Comparison of ENCODE assay signal across 12 cellular contexts in the genomic region with DNA sequence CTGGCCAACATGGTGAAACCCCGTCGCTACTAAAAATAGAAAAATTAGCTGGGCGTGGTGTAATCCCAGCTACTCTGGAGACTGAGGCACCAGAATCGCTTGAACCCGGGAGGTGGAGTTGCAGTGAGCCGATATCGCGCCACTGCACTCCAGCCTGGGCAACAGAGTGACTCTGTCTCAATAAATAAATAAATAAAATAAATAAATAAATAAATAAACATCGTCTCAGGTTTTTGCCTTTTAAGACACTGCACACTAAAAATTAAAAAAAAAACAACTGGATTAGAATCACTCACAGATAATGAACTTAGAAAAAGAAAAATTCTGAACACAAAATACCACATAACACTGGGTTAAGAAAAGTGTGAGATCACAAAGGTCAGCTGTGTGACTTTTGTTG. TPM values are rescaled to one million over a fixed set of nuclear protein-coding genes. Genes with fewer than 3 reads are reported as not detected.
DNase-seq lines count a peak whose midpoint lies in the region; ATAC-seq and TF ChIP-seq lines count a peak whose summit lies in the region.
"Had no signal": no experiment of that assay in that cellular context is flagged by ENCODE, and none has a peak within 500 bp of the region (broad histone marks: within the 10 kb centered on the region; RNA-seq: fewer than 3 reads in every experiment).

No MANE protein-coding gene starts in this region.

- CTCF ChIA-PET in HEK293 (lab: Yijun Ruan, JAX): interaction anchor here (0.7 kb wide), 1 partner anchor 15 kb away, joined by 3 read pairs; no protein-coding TSS in a partner anchor

- ATAC-seq in CD4-positive, CD25-positive, alpha-beta regulatory T cell (ENCODE audit: low read depth in 2 of 2): no peak
- no peak for ATAC-seq in naive thymus-derived CD8-positive, alpha-beta T cell
- ATAC-seq in HG03196 (IDR thresholded peaks at IDR 0.05; ENCODE audit: unreplicated experiment): no peak

- intact Hi-C loops in activated T-helper 1 cell treated with anti-CD3 and anti-CD28 coated beads, Interleukin-12 subunit alpha, Interleukin-12 subunit beta, Interleukin-2, Interleukin-4 antibody, amounts not matched to agents 30 ng/mL and 10 ng/mL and 1 ng/mL, durations not matched to agents 14 hours and 24 hours and 36 hours (cut with micrococcal nuclease): no loop called here

- peaks cover 23 to 57% (median 44%) of the 10 kb centered on the region in 4 donors for H3K4me1 Mint-ChIP-seq in CD4-positive, CD25-positive, alpha-beta regulatory T cell
- H3K4me1 Mint-ChIP-seq in activated T-helper 1 cell treated with anti-CD3 and anti-CD28 coated beads, Interleukin-12 subunit alpha, Interleukin-12 subunit beta, Interleukin-2, Interleukin-4 antibody, amounts not matched to agents 30 ng/mL and 10 ng/mL and 1 ng/mL, durations not matched to agents 14 hours and 24 hours and 36 hours (ENCODE audit: low read depth): peaks cover 57% of the 10 kb centered on the region
- peaks cover 19 to 57% (median 50%) of the 10 kb centered on the region in 4 donors for H3K4me1 Mint-ChIP-seq in naive thymus-derived CD8-positive, alpha-beta T cell

- H3K36me3 Mint-ChIP-seq in CD4-positive, CD25-positive, alpha-beta regulatory T cell: peaks cover 20% of the 10 kb centered on the region
- peaks cover 32% of the 10 kb centered on the region for H3K36me3 Mint-ChIP-seq in activated T-helper 1 cell treated with anti-CD3 and anti-CD28 coated beads, Interleukin-12 subunit alpha, Interleukin-12 subunit beta, Interleukin-2, Interleukin-4 antibody, amounts not matched to agents 30 ng/mL and 10 ng/mL and 1 ng/mL, durations not matched to agents 14 hours and 24 hours and 36 hours (ENCODE audit: low read depth)
- H3K36me3 Mint-ChIP-seq in naive thymus-derived CD8-positive, alpha-beta T cell: peaks cover 8 to 32% (median 12%) of the 10 kb centered on the region in 3 donors

- peaks cover 28% of the 10 kb centered on the region for H3K4me1 ChIP-seq in CD4-positive, CD25-positive, alpha-beta regulatory T cell (ENCODE audit: control insufficient read depth, insufficient read depth, low read length, poor library complexity, severe bottlenecking)
- H3K4me1 ChIP-seq in HEK293 (ENCODE audit: control insufficient read depth, insufficient read depth, low read length): no peaks in the 10 kb centered on the region

- peaks cover 6% of the 10 kb centered on the region for H3K27me3 Mint-ChIP-seq in CD4-positive, CD25-positive, alpha-beta regulatory T cell
- H3K27me3 Mint-ChIP-seq in activated T-helper 1 cell treated with anti-CD3 and anti-CD28 coated beads, Interleukin-12 subunit alpha, Interleukin-12 subunit beta, Interleukin-2, Interleukin-4 antibody, amounts not matched to agents 30 ng/mL and 10 ng/mL and 1 ng/mL, durations not matched to agents 14 hours and 24 hours and 36 hours (ENCODE audit: insufficient read depth): no peaks in the 10 kb centered on the region
- H3K27me3 Mint-ChIP-seq in naive thymus-derived CD8-positive, alpha-beta T cell: peaks cover 0 to 2% (median 0%) of the 10 kb centered on the region in 5 donors

- no peak for TF ChIP-seq CTCF in HEK293 (tag by site-specific recombination; IDR thresholded peaks at IDR 0.05)

- peak overlapping the region; percentile 95 to 100 (median 97) for H3K4me3 Mint-ChIP-seq in CD4-positive, CD25-positive, alpha-beta regulatory T cell
- H3K4me3 Mint-ChIP-seq in activated T-helper 1 cell treated with anti-CD3 and anti-CD28 coated beads, Interleukin-12 subunit alpha, Interleukin-12 subunit beta, Interleukin-2, Interleukin-4 antibody, amounts not matched to agents 30 ng/mL and 10 ng/mL and 1 ng/mL, durations not matched to agents 14 hours and 24 hours and 36 hours: peak overlapping the region; percentile 96
- H3K4me3 Mint-ChIP-seq in naive thymus-derived CD8-positive, alpha-beta T cell: peak overlapping the region in 9 of 10 donors; percentile 82 to 98 (median 93)

- H3K27me3 ChIP-seq in CD4-positive, CD25-positive, alpha-beta regulatory T cell (ENCODE audit: control insufficient read depth, insufficient read depth, low read length): no peaks in the 10 kb centered on the region
- H3K27me3 ChIP-seq: adrenal gland, dorsolateral prefrontal cortex had no signal

- H3K36me3 ChIP-seq in CD4-positive, CD25-positive, alpha-beta regulatory T cell (ENCODE audit: control insufficient read depth, insufficient read depth, low read length): peaks cover 21% of the 10 kb centered on the region
- peaks cover 9 to 21% of the 10 kb centered on the region in 2 experiments; a peak in 2 of 3 replicates for H3K36me3 ChIP-seq in HEK293 (ENCODE audit: control insufficient read depth in 2 of 2, insufficient read depth in 1 of 2, low read length in 2 of 2)

- H3K27ac ChIP-seq in CD4-positive, CD25-positive, alpha-beta regulatory T cell (ENCODE audit: insufficient read depth, low read length, poor library complexity, severe bottlenecking): no peak overlapping the region
- no peak overlapping the region for H3K27ac ChIP-seq in HEK293 (ENCODE audit: extremely low read depth, low read depth, low read length)

- peak overlapping the region; percentile 93 for H3K4me3 ChIP-seq in CD4-positive, CD25-positive, alpha-beta regulatory T cell (ENCODE audit: low read depth, low read length)
- H3K4me3 ChIP-seq in HEK293 (ENCODE audit: low read depth, low read length): no peak overlapping the region

- no peaks in the 10 kb centered on the region for H3K9me3 ChIP-seq in CD4-positive, CD25-positive, alpha-beta regulatory T cell (ENCODE audit: control insufficient read depth in 2 of 2, low read length in 2 of 2)
- no peaks in the 10 kb centered on the region for H3K9me3 ChIP-seq in HEK293 (ENCODE audit: control insufficient read depth, insufficient read depth, low read depth, low read length)
- H3K9me3 ChIP-seq: adrenal gland had no signal

- no peak for DNase-seq in CD4-positive, CD25-positive, alpha-beta regulatory T cell
- no peak for DNase-seq in activated T-helper 1 cell treated with anti-CD3 and anti-CD28 coated beads, Interleukin-12 subunit alpha, Interleukin-12 subunit beta, Interleukin-2, Interleukin-4 antibody, amounts not matched to agents 30 ng/mL and 10 ng/mL and 1 ng/mL, durations not matched to agents 14 hours and 24 hours and 36 hours (ENCODE audit: low spot score)
- DNase-seq in naive thymus-derived CD8-positive, alpha-beta T cell: no peak
- no peak for DNase-seq in SW480 (ENCODE audit: low spot score)
- DNase-seq in EL: no peak
- no peak for DNase-seq in SHP77 treated with DMSO at 0.1 percent for 48 hours (lab: John Stamatoyannopoulos, UW)
- DNase-seq: adrenal gland, dorsolateral prefrontal cortex, NCI-H345, retina had no signal

- H3K9me3 Mint-ChIP-seq in CD4-positive, CD25-positive, alpha-beta regulatory T cell: no peaks in the 10 kb centered on the region
- H3K9me3 Mint-ChIP-seq in activated T-helper 1 cell treated with anti-CD3 and anti-CD28 coated beads, Interleukin-12 subunit alpha, Interleukin-12 subunit beta, Interleukin-2, Interleukin-4 antibody, amounts not matched to agents 30 ng/mL and 10 ng/mL and 1 ng/mL, durations not matched to agents 14 hours and 24 hours and 36 hours: no peaks in the 10 kb centered on the region
- no peaks in the 10 kb centered on the region for H3K9me3 Mint-ChIP-seq in naive thymus-derived CD8-positive, alpha-beta T cell

- POLR2A ChIA-PET in HEK293 (lab: Yijun Ruan, JAX): no interaction called here
- POLR2A ChIA-PET in naive thymus-derived CD8-positive, alpha-beta T cell (lab: Charles Lee): interaction anchor here (0.9 to 5.7 kb wide), 3 partner anchors 9 to 105 kb away, joined by 3 to 68 read pairs (median 9); a partner anchor contains a TSS

- peak overlapping the region in 2 of 3 donors; percentile 71 to 99 for H3K27ac Mint-ChIP-seq in CD4-positive, CD25-positive, alpha-beta regulatory T cell
- no peak overlapping the region for H3K27ac Mint-ChIP-seq in activated T-helper 1 cell treated with anti-CD3 and anti-CD28 coated beads, Interleukin-12 subunit alpha, Interleukin-12 subunit beta, Interleukin-2, Interleukin-4 antibody, amounts not matched to agents 30 ng/mL and 10 ng/mL and 1 ng/mL, durations not matched to agents 14 hours and 24 hours and 36 hours
- H3K27ac Mint-ChIP-seq in naive thymus-derived CD8-positive, alpha-beta T cell: peak overlapping the region in 6 of 10 donors; percentile 33 to 99 (median 97)

TF ChIP-seq in HEK293, 187 proteins besides CTCF, POLR2A, EP300 and RAD21 (continues in another document):
- TF ChIP-seq ZBTB8A (tag by site-specific recombination; IDR thresholded peaks at IDR 0.05): 0 out of 2 replicates have a peak, but pooled peaks have one; percentile 35

RNA-seq across cellular contexts. Expression of a gene that starts 2.4 kb away (rescaled TPM):
- total RNA-seq in CD4-positive, CD25-positive, alpha-beta regulatory T cell: 75.1 TPM
- 10 to 100 TPM in 2 of 4 donors, 1 to 10 TPM in 2; 9.0 to 14.2 (median 10.7) TPM for polyA plus RNA-seq in CD4-positive, CD25-positive, alpha-beta regulatory T cell
- total RNA-seq in activated T-helper 1 cell treated with anti-CD3 and anti-CD28 coated beads, Interleukin-12 subunit alpha, Interleukin-12 subunit beta, Interleukin-2, Interleukin-4 antibody, amounts not matched to agents 30 ng/mL and 10 ng/mL and 1 ng/mL, durations not matched to agents 14 hours and 24 hours and 36 hours: 29.0 and 31.9 TPM in 2 replicates
- 10 to 100 TPM; 52.7 to 53.1 TPM for total RNA-seq in naive thymus-derived CD8-positive, alpha-beta T cell
- polyA plus RNA-seq in naive thymus-derived CD8-positive, alpha-beta T cell: 10 to 100 TPM in 1 of 3 donors, 1 to 10 TPM in 2; 8.6 to 10.9 (median 9.5) TPM

RNA-seq across cellular contexts. Expression of a gene that starts 12.0 kb away (rescaled TPM):
- 1,148 TPM for total RNA-seq in CD4-positive, CD25-positive, alpha-beta regulatory T cell
- polyA plus RNA-seq in CD4-positive, CD25-positive, alpha-beta regulatory T cell: 1,000 to 10,000 TPM in 3 of 4 donors, 100 to 1,000 TPM in 1; 939 to 1,307 (median 1,200) TPM
- total RNA-seq in activated T-helper 1 cell treated with anti-CD3 and anti-CD28 coated beads, Interleukin-12 subunit alpha, Interleukin-12 subunit beta, Interleukin-2, Interleukin-4 antibody, amounts not matched to agents 30 ng/mL and 10 ng/mL and 1 ng/mL, durations not matched to agents 14 hours and 24 hours and 36 hours: 1,454 and 1,462 TPM in 2 replicates
- total RNA-seq in naive thymus-derived CD8-positive, alpha-beta T cell: 1,000 to 10,000 TPM; 1,519 to 1,530 TPM
- 1,000 to 10,000 TPM; 1,202 to 1,552 (median 1,441) TPM for polyA plus RNA-seq in naive thymus-derived CD8-positive, alpha-beta T cell

RNA-seq across cellular contexts. Expression of a gene that starts 49.9 kb away (rescaled TPM):
- 15.2 TPM for total RNA-seq in CD4-positive, CD25-positive, alpha-beta regulatory T cell
- 1 to 10 TPM; 4.8 to 8.3 (median 6.4) TPM for polyA plus RNA-seq in CD4-positive, CD25-positive, alpha-beta regulatory T cell
- total RNA-seq in activated T-helper 1 cell treated with anti-CD3 and anti-CD28 coated beads, Interleukin-12 subunit alpha, Interleukin-12 subunit beta, Interleukin-2, Interleukin-4 antibody, amounts not matched to agents 30 ng/mL and 10 ng/mL and 1 ng/mL, durations not matched to agents 14 hours and 24 hours and 36 hours: 20.2 and 20.6 TPM in 2 replicates
- total RNA-seq in naive thymus-derived CD8-positive, alpha-beta T cell: 10 to 100 TPM in 1 of 2 experiments, 1 to 10 TPM in 1; 8.4 to 10.5 TPM
- polyA plus RNA-seq in naive thymus-derived CD8-positive, alpha-beta T cell: 1 to 10 TPM; 1.8 to 5.3 (median 3.5) TPM
